ENCODE assay signal across 8 cellular contexts in the genomic region with DNA sequence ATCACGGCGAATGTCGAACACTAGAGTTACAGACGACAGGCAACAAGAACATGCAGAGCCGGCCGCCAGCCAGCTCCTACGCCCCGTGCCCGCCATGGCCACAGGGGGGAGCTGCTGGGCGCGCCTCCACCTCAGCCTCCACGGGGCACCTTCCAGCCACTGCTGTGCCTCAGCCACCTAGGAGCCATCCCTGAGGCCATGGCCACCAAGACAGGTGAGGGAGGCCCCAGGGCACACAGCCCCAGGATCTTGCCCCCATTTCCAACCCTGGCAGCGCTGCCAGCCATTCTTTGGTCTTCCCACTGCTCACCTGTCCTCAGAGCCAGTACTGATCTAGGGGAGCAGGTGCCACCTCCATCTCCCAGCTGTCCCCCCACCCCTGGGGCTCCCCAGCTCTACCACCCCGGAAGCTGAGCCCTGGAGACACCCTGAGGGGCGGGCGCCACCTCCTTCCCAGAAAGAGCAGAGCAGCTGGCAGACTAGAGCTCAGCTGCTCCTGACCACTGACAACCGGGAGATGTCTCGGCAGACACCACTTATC. TPM values are rescaled to one million over a fixed set of nuclear protein-coding genes. Genes with fewer than 3 reads are reported as not detected.
DNase-seq lines count a peak whose midpoint lies in the region; ATAC-seq and TF ChIP-seq lines count a peak whose summit lies in the region.

No MANE protein-coding gene starts in this region.

- H3K4me3 ChIP-seq in CD8-positive, alpha-beta T cell (ENCODE audit: low read depth, low read length) = no peak overlapping the region
- no peak overlapping the region for H3K4me3 ChIP-seq in right atrium auricular region

- H3K36me3 ChIP-seq in CD8-positive, alpha-beta T cell (ENCODE audit: insufficient read depth, low read length) = peaks cover 5% of the 10 kb centered on the region
- peaks cover 54% of the 10 kb centered on the region for H3K36me3 ChIP-seq in right atrium auricular region

- H3K4me3 Mint-ChIP-seq in CD8-positive, alpha-beta T cell = no peak overlapping the region
- H3K4me3 Mint-ChIP-seq in HFFc6 = no peak overlapping the region
- H3K4me3 Mint-ChIP-seq in activated naive CD8-positive, alpha-beta T cell treated with anti-CD3 and anti-CD28 coated beads, Interleukin-2, amount 10 ng/mL, durations not matched to agents 7 days and 5 days = no peak overlapping the region

- H3K36me3 Mint-ChIP-seq in CD8-positive, alpha-beta T cell = peaks cover 61% of the 10 kb centered on the region
- no peaks in the 10 kb centered on the region; the same call in 1 of the 2 replicates for H3K36me3 Mint-ChIP-seq in HFFc6 (ENCODE audit: low read depth)
- H3K36me3 Mint-ChIP-seq in activated naive CD8-positive, alpha-beta T cell treated with anti-CD3 and anti-CD28 coated beads, Interleukin-2, amount 10 ng/mL, durations not matched to agents 7 days and 5 days = no peaks in the 10 kb centered on the region

- intact Hi-C loops in CD8-positive, alpha-beta T cell (cut with DNase I, micrococcal nuclease) = loop anchor here (1.0 to 2.0 kb wide), 3 partner anchors 50 to 175 kb away; no protein-coding TSS in a partner anchor

- H3K9me3 ChIP-seq in CD8-positive, alpha-beta T cell (ENCODE audit: low read length) = no peaks in the 10 kb centered on the region
- no peaks in the 10 kb centered on the region for H3K9me3 ChIP-seq in right atrium auricular region

- peak; percentile 87 for TF ChIP-seq CTCF in CD8-positive, alpha-beta T cell (IDR thresholded peaks at IDR 0.05)
- TF ChIP-seq CTCF in HFFc6 (IDR thresholded peaks at IDR 0.05) (peak; percentile 82), right atrium auricular region (IDR thresholded peaks at IDR 0.05) (peak; percentile 34 to 80)

- DNase-seq in CD8-positive, alpha-beta T cell = peak; percentile 49 to 82 (median 68)
- DNase-seq in HFFc6 (peak; percentile 5), SKM-1 treated with dmso at 0.1 percent for 144 hours (lab: John Stamatoyannopoulos, UW; ENCODE audit: unreplicated experiment) (peak; percentile 24), right atrium auricular region (ENCODE audit: low spot score) (no peak)
- peak; percentile 86 for DNase-seq in activated naive CD8-positive, alpha-beta T cell treated with anti-CD3 and anti-CD28 coated beads, Interleukin-2, amount 10 ng/mL, durations not matched to agents 7 days and 5 days
- peak; percentile 47 to 63 for DNase-seq in stimulated activated CD4-positive, alpha-beta T cell treated with anti-CD3 and anti-CD28 coated beads, Interleukin-15, amount 100 ng/mL, for 48 hours (ENCODE audit: low read depth in 2 of 2)

- H3K27ac ChIP-seq in CD8-positive, alpha-beta T cell (ENCODE audit: low read depth, low read length) = no peak overlapping the region
- H3K27ac ChIP-seq in right atrium auricular region = no peak overlapping the region

- POLR2A ChIA-PET in CD8-positive, alpha-beta T cell (lab: Charles Lee) = interaction anchor here (0.8 kb wide), 1 partner anchor 22 kb away, joined by 3 read pairs; no protein-coding TSS in a partner anchor
- POLR2A ChIA-PET in activated naive CD8-positive, alpha-beta T cell treated with anti-CD3 and anti-CD28 coated beads, Interleukin-2, amount 10 ng/mL, durations not matched to agents 7 days and 5 days (lab: Charles Lee) = interaction anchor here (1.0 kb wide), 1 partner anchor 58 kb away, joined by 3 read pairs; no protein-coding TSS in a partner anchor

- CTCF ChIA-PET in CD8-positive, alpha-beta T cell (lab: Charles Lee) = interaction anchor here (0.5 to 2.8 kb wide), 18 partner anchors 9 to 420 kb away, joined by 3 to 13 read pairs (median 3); no protein-coding TSS in a partner anchor

- no peaks in the 10 kb centered on the region for H3K9me3 Mint-ChIP-seq in CD8-positive, alpha-beta T cell
- no peaks in the 10 kb centered on the region for H3K9me3 Mint-ChIP-seq in HFFc6
- H3K9me3 Mint-ChIP-seq in activated naive CD8-positive, alpha-beta T cell treated with anti-CD3 and anti-CD28 coated beads, Interleukin-2, amount 10 ng/mL, durations not matched to agents 7 days and 5 days = no peaks in the 10 kb centered on the region

- no peaks in the 10 kb centered on the region for H3K4me1 ChIP-seq in CD8-positive, alpha-beta T cell (ENCODE audit: insufficient read depth, low read length)
- H3K4me1 ChIP-seq in right atrium auricular region = no peaks in the 10 kb centered on the region

- no peaks in the 10 kb centered on the region for H3K27me3 Mint-ChIP-seq in CD8-positive, alpha-beta T cell (ENCODE audit: low read depth)
- H3K27me3 Mint-ChIP-seq in HFFc6 (ENCODE audit: insufficient read depth) = peaks cover 2% of the 10 kb centered on the region; the same call in 1 of the 2 replicates
- no peaks in the 10 kb centered on the region for H3K27me3 Mint-ChIP-seq in activated naive CD8-positive, alpha-beta T cell treated with anti-CD3 and anti-CD28 coated beads, Interleukin-2, amount 10 ng/mL, durations not matched to agents 7 days and 5 days

- H3K27ac Mint-ChIP-seq in CD8-positive, alpha-beta T cell = peak overlapping the region; percentile 37
- no peak overlapping the region for H3K27ac Mint-ChIP-seq in HFFc6
- H3K27ac Mint-ChIP-seq in activated naive CD8-positive, alpha-beta T cell treated with anti-CD3 and anti-CD28 coated beads, Interleukin-2, amount 10 ng/mL, durations not matched to agents 7 days and 5 days = no peak overlapping the region

- H3K4me1 Mint-ChIP-seq in CD8-positive, alpha-beta T cell (ENCODE audit: low read depth) = peaks cover 3% of the 10 kb centered on the region
- peaks cover 2% of the 10 kb centered on the region for H3K4me1 Mint-ChIP-seq in HFFc6 (ENCODE audit: low read depth)
- peaks cover 1% of the 10 kb centered on the region for H3K4me1 Mint-ChIP-seq in activated naive CD8-positive, alpha-beta T cell treated with anti-CD3 and anti-CD28 coated beads, Interleukin-2, amount 10 ng/mL, durations not matched to agents 7 days and 5 days

- no peaks in the 10 kb centered on the region for H3K27me3 ChIP-seq in CD8-positive, alpha-beta T cell (ENCODE audit: insufficient read depth, low read length)
- no peaks in the 10 kb centered on the region for H3K27me3 ChIP-seq in right atrium auricular region

- peak; percentile 98 for ATAC-seq in CD8-positive, alpha-beta T cell
- peak; percentile 93 for ATAC-seq in activated naive CD8-positive, alpha-beta T cell treated with anti-CD3 and anti-CD28 coated beads, Interleukin-2, amount 10 ng/mL, durations not matched to agents 7 days and 5 days (ENCODE audit: low read depth)
- ATAC-seq in HG03108 (IDR thresholded peaks at IDR 0.05; ENCODE audit: unreplicated experiment) = no peak
- ATAC-seq in HG03095 (IDR thresholded peaks at IDR 0.05; ENCODE audit: unreplicated experiment) = no peak

RNA-seq across cellular contexts. Expression of a gene that starts 11.8 kb away (rescaled TPM):
- total RNA-seq in CD8-positive, alpha-beta T cell = 10 to 100 TPM; 30.7 to 31.9 TPM
- 10 to 100 TPM; 46.8 to 68.1 (median 52.6) TPM for total RNA-seq in HFFc6 (2021; fragmentation: NEBNext Ultra II Directional; extraction: Animal tissue kit (Norgen Biotek cat#: 25700))
- 10 to 100 TPM; 43.2 to 46.5 TPM for total RNA-seq in activated naive CD8-positive, alpha-beta T cell treated with anti-CD3 and anti-CD28 coated beads, Interleukin-2, amount 10 ng/mL, durations not matched to agents 7 days and 5 days
- total RNA-seq in right atrium auricular region = 10 to 100 TPM; 31.8 to 46.7 TPM

RNA-seq across cellular contexts. Expression of a gene that starts 11.9 kb away (rescaled TPM):
- total RNA-seq in CD8-positive, alpha-beta T cell = 10 to 100 TPM; 21.6 to 22.7 TPM
- total RNA-seq in HFFc6 (2021; fragmentation: NEBNext Ultra II Directional; extraction: Animal tissue kit (Norgen Biotek cat#: 25700)) = 10 to 100 TPM; 73.7 to 84.6 (median 78.1) TPM
- total RNA-seq in activated naive CD8-positive, alpha-beta T cell treated with anti-CD3 and anti-CD28 coated beads, Interleukin-2, amount 10 ng/mL, durations not matched to agents 7 days and 5 days = 10 to 100 TPM; 43.8 to 44.2 TPM
- total RNA-seq in right atrium auricular region = 10 to 100 TPM; 72.8 to 73.7 TPM

RNA-seq across cellular contexts. Expression of a gene that starts 30.1 kb away (rescaled TPM):
- total RNA-seq in CD8-positive, alpha-beta T cell = 10 to 100 TPM; 13.8 to 18.3 TPM
- under 1 TPM; 0.11 to 0.28 (median 0.16) TPM for total RNA-seq in HFFc6 (2021; fragmentation: NEBNext Ultra II Directional; extraction: Animal tissue kit (Norgen Biotek cat#: 25700))
- total RNA-seq in activated naive CD8-positive, alpha-beta T cell treated with anti-CD3 and anti-CD28 coated beads, Interleukin-2, amount 10 ng/mL, durations not matched to agents 7 days and 5 days = 10 to 100 TPM; 27.4 to 31.2 TPM
- 1 to 10 TPM in 1 of 2 donors, under 1 TPM in 1; 0.35 to 2.4 TPM for total RNA-seq in right atrium auricular region

RNA-seq across cellular contexts. Expression of a gene that starts 50.9 kb away (rescaled TPM):
- 10 to 100 TPM; 52.9 to 53.3 TPM for total RNA-seq in CD8-positive, alpha-beta T cell
- 10 to 100 TPM; 15.0 to 22.6 (median 16.5) TPM for total RNA-seq in HFFc6 (2021; fragmentation: NEBNext Ultra II Directional; extraction: Animal tissue kit (Norgen Biotek cat#: 25700))
- total RNA-seq in activated naive CD8-positive, alpha-beta T cell treated with anti-CD3 and anti-CD28 coated beads, Interleukin-2, amount 10 ng/mL, durations not matched to agents 7 days and 5 days = 10 to 100 TPM; 60.4 to 68.7 TPM
- 10 to 100 TPM; 11.0 to 17.6 TPM for total RNA-seq in right atrium auricular region

RNA-seq across cellular contexts. Expression of a gene that starts 54.1 kb away (rescaled TPM):
- total RNA-seq in CD8-positive, alpha-beta T cell = 100 to 1,000 TPM; 285 to 294 TPM
- 100 to 1,000 TPM; 116 to 147 (median 138) TPM for total RNA-seq in HFFc6 (2021; fragmentation: NEBNext Ultra II Directional; extraction: Animal tissue kit (Norgen Biotek cat#: 25700))
- 100 to 1,000 TPM; 211 to 232 TPM for total RNA-seq in activated naive CD8-positive, alpha-beta T cell treated with anti-CD3 and anti-CD28 coated beads, Interleukin-2, amount 10 ng/mL, durations not matched to agents 7 days and 5 days
- total RNA-seq in right atrium auricular region = 10 to 100 TPM; 58.8 to 59.5 TPM

Comparison
In these comparisons a context has a peak if more than half of its experiments do, and no peak if none do; other contexts are left out.
1. ATAC-seq: peak in CD8-positive, alpha-beta T cell (single experiment) and activated naive CD8-positive, alpha-beta T cell treated with anti-CD3 and anti-CD28 coated beads, Interleukin-2, amount 10 ng/mL, durations not matched to agents 7 days and 5 days (single experiment); none in HG03108 (single experiment) and HG03095 (single experiment).
2. RNA of a gene that starts 30.1 kb away (total RNA-seq): 27.4 to 31.2 TPM in activated naive CD8-positive, alpha-beta T cell treated with anti-CD3 and anti-CD28 coated beads, Interleukin-2, amount 10 ng/mL, durations not matched to agents 7 days and 5 days and 13.8 to 18.3 TPM in CD8-positive, alpha-beta T cell; 0.35 to 2.4 TPM in right atrium auricular region and 0.11 to 0.28 TPM in HFFc6; every median in the first group is over 4 times any median in the second.
3. Peak in every context shown above with its lines, with median percentiles within 50 percentile points of each other: CTCF ChIP-seq.